In genomic region chr19:14147797-14148605, GRCh38 we compare ENCODE assay signal across 8 cellular contexts. TPM values are rescaled to one million over a fixed set of nuclear protein-coding genes. Genes with fewer than 3 reads are reported as not detected.
DNase-seq lines count a peak whose midpoint lies in the region; ATAC-seq and TF ChIP-seq lines count a peak whose summit lies in the region.

No MANE protein-coding gene starts in this region.

- CTCF ChIA-PET in OCI-LY7 (lab: Charles Lee; ENCODE audit: unreplicated experiment): no interaction called here

- H3K79me2 ChIP-seq in OCI-LY7 (ENCODE audit: insufficient read depth, low read depth, low read length): no peaks in the 10 kb centered on the region

- TF ChIP-seq POLR2A in suprapubic skin (IDR thresholded peaks at IDR 0.05): no peak

- TF ChIP-seq CTCF in OCI-LY7 (conservative IDR thresholded peaks at IDR 0.05; ENCODE audit: low read length) (peak; percentile 69), suprapubic skin (IDR thresholded peaks at IDR 0.05) (peak; percentile 70 to 75)

- peaks cover 0 to 4% (median under 1%) of the 10 kb centered on the region in 3 donors for H3K36me3 Mint-ChIP-seq in naive thymus-derived CD8-positive, alpha-beta T cell

- H3K9me2 ChIP-seq in OCI-LY7 (ENCODE audit: insufficient read depth, low read length): no peaks in the 10 kb centered on the region

- H3K27ac ChIP-seq in OCI-LY7 (ENCODE audit: low read depth, low read length, poor library complexity, severe bottlenecking) (no peak overlapping the region), suprapubic skin (peak overlapping the region; percentile 24)

- no peaks in the 10 kb centered on the region for H3K9me3 ChIP-seq in OCI-LY7 (ENCODE audit: low read length)
- H3K9me3 ChIP-seq in suprapubic skin: no peaks in the 10 kb centered on the region

- ATAC-seq in naive thymus-derived CD8-positive, alpha-beta T cell: peak; percentile 51 to 54
- no peak for ATAC-seq in GM19023 (IDR thresholded peaks at IDR 0.05; ENCODE audit: unreplicated experiment)

- H3K27me3 Mint-ChIP-seq in naive thymus-derived CD8-positive, alpha-beta T cell: no peaks in the 10 kb centered on the region

- H3K9me3 Mint-ChIP-seq in naive thymus-derived CD8-positive, alpha-beta T cell: no peaks in the 10 kb centered on the region

- no peaks in the 10 kb centered on the region for H4K20me1 ChIP-seq in OCI-LY7 (ENCODE audit: insufficient read depth, low read length)

- no peak overlapping the region for H3K4me2 ChIP-seq in OCI-LY7 (ENCODE audit: low read length)

- 47% methylated on average over 15 of the region's 20 CpGs for WGBS in suprapubic skin

- H3K27me3 ChIP-seq in suprapubic skin: no peaks in the 10 kb centered on the region

- peak overlapping the region; percentile 50 to 94 (median 68) for H3K4me3 Mint-ChIP-seq in naive thymus-derived CD8-positive, alpha-beta T cell

- no peaks in the 10 kb centered on the region for H3K4me1 ChIP-seq in OCI-LY7 (ENCODE audit: insufficient read depth, low read length, poor library complexity, severe bottlenecking)
- H3K4me1 ChIP-seq in suprapubic skin: peaks cover 37% of the 10 kb centered on the region

- intact Hi-C loops in OCI-LY7 (cut with micrococcal nuclease; ENCODE audit: unreplicated experiment): no loop called here

- H3K4me1 Mint-ChIP-seq in naive thymus-derived CD8-positive, alpha-beta T cell: peaks cover 20 to 38% (median 36%) of the 10 kb centered on the region in 4 donors

- H3K36me3 ChIP-seq in OCI-LY7 (ENCODE audit: insufficient read depth, low read length): no peaks in the 10 kb centered on the region
- H3K36me3 ChIP-seq in suprapubic skin: peaks cover 17% of the 10 kb centered on the region

- BruUV-seq in OCI-LY7 (replicated peaks; lab: Mats Ljungman, UMichigan): no TSS peak

- H2AFZ ChIP-seq in OCI-LY7 (ENCODE audit: low read length): no peak overlapping the region

- H3K27ac Mint-ChIP-seq in naive thymus-derived CD8-positive, alpha-beta T cell: peak overlapping the region; percentile 93 to 100 (median 98)

- TF ChIP-seq EP300 in suprapubic skin (IDR thresholded peaks at IDR 0.05): no peak

- DNase-seq in NCI-H82 (lab: John Stamatoyannopoulos, UW): peak; percentile 80
- DNase-seq in NCI-H82 treated with DMSO at 0.1 percent for 48 hours (lab: John Stamatoyannopoulos, UW; ENCODE audit: unreplicated experiment): no peak
- peak; percentile 33 for DNase-seq in OCI-LY7 (ENCODE audit: low spot score)
- DNase-seq in activated gamma-delta T cell treated with anti-CD3 and anti-CD28 coated beads, Interleukin-2, amount 50 U/mL, for 16 hours (ENCODE audit: low read depth): peak; percentile 32
- peak; percentile 52 for DNase-seq in fibroblast of the conjunctiva (ENCODE audit: low read depth)
- DNase-seq in naive thymus-derived CD8-positive, alpha-beta T cell: peak; percentile 27 to 72 (median 52)
- DNase-seq in suprapubic skin (ENCODE audit: low spot score in 2 of 2): no peak

- POLR2A ChIA-PET in OCI-LY7 (lab: Charles Lee): interaction anchor here (0.5 kb wide), 1 partner anchor 198 kb away, joined by 3 read pairs; no protein-coding TSS in a partner anchor
- POLR2A ChIA-PET in naive thymus-derived CD8-positive, alpha-beta T cell (lab: Charles Lee): interaction anchor here (0.9 to 5.8 kb wide), 8 partner anchors 8 to 216 kb away, joined by 3 to 45 read pairs (median 6); partner anchors contain the start of gene ASF1B

- H3K4me3 ChIP-seq in OCI-LY7 (ENCODE audit: low read depth, low read length, poor library complexity, severe bottlenecking) (no peak overlapping the region), suprapubic skin (no peak overlapping the region)

RNA-seq across cellular contexts. Expression of gene ASF1B, which starts 11.6 kb away (rescaled TPM):
- 115 and 202 TPM in 2 replicates for total RNA-seq in OCI-LY7 (2014; rRNA removed; shearing (Covaris generic))
- 139 and 143 TPM in 2 replicates for total RNA-seq in OCI-LY7 (2022)
- total RNA-seq in naive thymus-derived CD8-positive, alpha-beta T cell: 1 to 10 TPM; 2.7 to 4.6 TPM
- 1 to 10 TPM; 2.3 to 4.2 (median 3.7) TPM for polyA plus RNA-seq in naive thymus-derived CD8-positive, alpha-beta T cell
- total RNA-seq in suprapubic skin: 1 to 10 TPM; 3.4 to 8.8 (median 7.8) TPM

RNA-seq across cellular contexts. Expression of gene PRKACA, which starts 30.4 kb away (rescaled TPM):
- total RNA-seq in OCI-LY7 (2014; rRNA removed; shearing (Covaris generic)): 18.0 and 21.1 TPM in 2 replicates
- total RNA-seq in OCI-LY7 (2022): 62.0 and 63.7 TPM in 2 replicates
- total RNA-seq in naive thymus-derived CD8-positive, alpha-beta T cell: 10 to 100 TPM; 54.7 to 56.8 TPM
- polyA plus RNA-seq in naive thymus-derived CD8-positive, alpha-beta T cell: 1 to 10 TPM; 1.1 to 1.8 (median 1.3) TPM
- 10 to 100 TPM; 22.1 to 42.6 (median 31.2) TPM for total RNA-seq in suprapubic skin

RNA-seq across cellular contexts. Expression of gene SAMD1, which starts 57.5 kb away (rescaled TPM):
- 116 and 128 TPM in 2 replicates for total RNA-seq in OCI-LY7 (2014; rRNA removed; shearing (Covaris generic))
- total RNA-seq in OCI-LY7 (2022) (124 and 128 TPM in 2 replicates), suprapubic skin (10 to 100 TPM; 22.4 to 34.9 (median 29.1) TPM)
- total RNA-seq in naive thymus-derived CD8-positive, alpha-beta T cell: 10 to 100 TPM; 66.4 to 68.3 TPM
- 1 to 10 TPM; 2.3 to 5.2 (median 2.7) TPM for polyA plus RNA-seq in naive thymus-derived CD8-positive, alpha-beta T cell

RNA-seq across cellular contexts. Expression of gene ADGRL1, which starts 58.0 kb away (rescaled TPM):
- 2.6 and 5.0 TPM in 2 replicates for total RNA-seq in OCI-LY7 (2014; rRNA removed; shearing (Covaris generic))
- total RNA-seq in OCI-LY7 (2022): 8.1 and 8.2 TPM in 2 replicates
- 10 to 100 TPM; 24.8 to 28.0 TPM for total RNA-seq in naive thymus-derived CD8-positive, alpha-beta T cell
- polyA plus RNA-seq in naive thymus-derived CD8-positive, alpha-beta T cell: under 1 TPM; 0.29 to 0.96 (median 0.51) TPM
- total RNA-seq in suprapubic skin: 10 to 100 TPM; 22.3 to 36.4 (median 27.3) TPM

Comparison
In these comparisons a context has a peak if more than half of its experiments do, and no peak if none do; other contexts are left out.
1. DNase-seq: peak in NCI-H82 (single experiment), OCI-LY7 (single experiment), activated gamma-delta T cell treated with anti-CD3 and anti-CD28 coated beads, Interleukin-2, amount 50 U/mL, for 16 hours (single experiment), fibroblast of the conjunctiva (single experiment) and naive thymus-derived CD8-positive, alpha-beta T cell (10 of 10); none in NCI-H82 treated with DMSO at 0.1 percent for 48 hours (single experiment) and suprapubic skin (0 of 2).
2. RNA of gene ASF1B, which starts 11.6 kb away (total RNA-seq): 115 to 202 TPM in OCI-LY7; 3.4 to 8.8 TPM in suprapubic skin and 2.7 to 4.6 TPM in naive thymus-derived CD8-positive, alpha-beta T cell; every median in the first group is over 10 times any median in the second.